13 cellular contexts compared by ENCODE assay signal in the genomic region with DNA sequence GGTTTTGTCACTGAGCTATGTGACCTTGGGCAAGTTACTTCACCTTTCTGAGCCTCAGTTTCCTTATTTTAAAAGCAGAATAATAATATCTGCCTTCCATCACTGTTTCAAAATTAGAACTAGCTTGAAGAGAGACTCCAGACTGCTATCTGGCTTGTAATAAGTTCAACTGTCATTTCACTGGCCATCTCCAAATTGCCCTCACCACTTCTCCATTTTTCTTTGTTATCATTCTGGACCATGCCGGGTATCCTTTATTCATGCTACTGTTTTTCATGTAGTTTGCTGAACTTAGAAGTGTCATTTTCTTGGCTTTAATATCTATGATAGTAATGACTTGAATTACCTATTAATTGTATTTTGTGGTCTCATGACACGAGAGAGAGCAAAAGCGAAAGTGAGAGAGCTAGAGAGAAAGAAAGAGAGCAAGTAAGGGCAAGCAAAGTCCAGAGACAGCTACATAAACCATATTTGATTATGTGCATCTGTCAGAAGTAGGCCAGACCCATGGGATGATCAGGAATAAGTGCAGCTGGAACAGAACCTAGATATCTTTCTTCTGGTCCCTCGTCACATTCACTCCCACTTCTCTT.
DNase-seq lines count a peak whose midpoint lies in the region; ATAC-seq and TF ChIP-seq lines count a peak whose summit lies in the region.
"Had no signal": no experiment of that assay in that cellular context is flagged by ENCODE, and none has a peak within 500 bp of the region (broad histone marks: within the 10 kb centered on the region; RNA-seq: fewer than 3 reads in every experiment).

No MANE protein-coding gene starts in this region.

- H3K27me3 ChIP-seq in right atrium auricular region = no peaks in the 10 kb centered on the region
- no peaks in the 10 kb centered on the region for H3K27me3 ChIP-seq in uterus
- H3K27me3 ChIP-seq: BE2C had no signal

- H3K4me3 ChIP-seq in right atrium auricular region = no peak overlapping the region
- no peak overlapping the region for H3K4me3 ChIP-seq in uterus
- H3K4me3 ChIP-seq: prostate gland had no signal

- ATAC-seq in left ventricle myocardium superior (no peak), HG02870 (IDR thresholded peaks at IDR 0.05; ENCODE audit: unreplicated experiment) (peak; percentile 75)
- ATAC-seq: T-cell had no signal

- H3K27ac ChIP-seq in right atrium auricular region (peak overlapping the region; percentile 50 to 56), VCaP (peak overlapping the region; percentile 77), uterus (peak overlapping the region; percentile 41 to 47)
- H3K27ac ChIP-seq: prostate gland had no signal

- no peak for TF ChIP-seq CTCF in right atrium auricular region (IDR thresholded peaks at IDR 0.05)
- TF ChIP-seq CTCF in VCaP (conservative IDR thresholded peaks at IDR 0.05) = no peak
- TF ChIP-seq CTCF in uterus (IDR thresholded peaks at IDR 0.05) = no peak

- H3K4me1 ChIP-seq in right atrium auricular region (peaks cover 0 to 4% of the 10 kb centered on the region in 2 donors), uterus (no peaks in the 10 kb centered on the region)

- no peak for TF ChIP-seq POLR2A in uterus (IDR thresholded peaks at IDR 0.05)

- H3K36me3 ChIP-seq in right atrium auricular region (no peaks in the 10 kb centered on the region), uterus (no peaks in the 10 kb centered on the region)
- H3K36me3 ChIP-seq: BE2C, prostate gland had no signal

- intact Hi-C loops in left ventricle myocardium superior (cut with micrococcal nuclease) (no loop called here), uterus (cut with DNase I; ENCODE audit: low total_unique reads) (no loop called here)

- DNase-seq in right atrium auricular region (ENCODE audit: low spot score) (no peak), left ventricle myocardium superior (no peak), uterus (no peak), NCI-H1105 treated with DMSO at 0.1 percent for 48 hours (lab: John Stamatoyannopoulos, UW) (no peak), kidney glomerular epithelial cell (lab: John Stamatoyannopoulos, UW) (no peak), dermis blood vessel endothelial cell (no peak)
- DNase-seq: BE2C, H7, NCI-H510A treated with DMSO at 0.1 percent for 48 hours, T-cell had no signal

- H3K9me3 ChIP-seq in right atrium auricular region (no peaks in the 10 kb centered on the region), uterus (no peaks in the 10 kb centered on the region)
- H3K9me3 ChIP-seq: BE2C, prostate gland had no signal
